In genomic region chr9:135468866-135469521, GRCh38 we compare ENCODE assay signal across 11 cellular contexts. TPM values are rescaled to one million over a fixed set of nuclear protein-coding genes. Genes with fewer than 3 reads are reported as not detected.
DNase-seq lines count a peak whose midpoint lies in the region; ATAC-seq and TF ChIP-seq lines count a peak whose summit lies in the region.
"Had no signal": no experiment of that assay in that cellular context is flagged by ENCODE, and none has a peak within 500 bp of the region (broad histone marks: within the 10 kb centered on the region; RNA-seq: fewer than 3 reads in every experiment).

No MANE protein-coding gene starts in this region.

- no peaks in the 10 kb centered on the region for H3K9me2 ChIP-seq in SK-N-SH

- no TSS peak for BruUV-seq in Calu3 (replicated peaks; lab: Mats Ljungman, UMichigan)

- no peak for ATAC-seq in lower lobe of right lung
- no peak for ATAC-seq in HG03196 (IDR thresholded peaks at IDR 0.05; ENCODE audit: unreplicated experiment)

- no peaks in the 10 kb centered on the region for H3F3A ChIP-seq in SK-N-SH (replicated peaks; ENCODE audit: insufficient read depth)

- H3K9me3 ChIP-seq in SK-N-SH (no peaks in the 10 kb centered on the region), skeletal muscle satellite cell (replicated peaks; ENCODE audit: low read length) (no peaks in the 10 kb centered on the region), lower lobe of right lung (no peaks in the 10 kb centered on the region)

- H3K36me3 ChIP-seq in SK-N-SH (replicated peaks in 1 of 2; ENCODE audit: control insufficient read depth in 1 of 2, insufficient read depth in 2 of 2, low read length in 1 of 2), result no peaks in the 10 kb centered on the region
- no peaks in the 10 kb centered on the region for H3K36me3 ChIP-seq in skeletal muscle satellite cell (ENCODE audit: insufficient read depth, low read length)
- no peaks in the 10 kb centered on the region for H3K36me3 ChIP-seq in lower lobe of right lung

- H3K27me3 Mint-ChIP-seq in Calu3 (ENCODE audit: unreplicated experiment), result no peaks in the 10 kb centered on the region

- peak overlapping the region in 1 of 2 experiments; percentile 56; a peak in 2 of 4 replicates for H3K27ac ChIP-seq in SK-N-SH (ENCODE audit: low read depth in 2 of 2, low read length in 1 of 2)
- no peak overlapping the region for H3K27ac ChIP-seq in lower lobe of right lung

- H3K27me3 ChIP-seq in SK-N-SH (ENCODE audit: insufficient read depth), result no peaks in the 10 kb centered on the region
- peaks cover 3% of the 10 kb centered on the region for H3K27me3 ChIP-seq in skeletal muscle satellite cell (ENCODE audit: control insufficient read depth, insufficient read depth, low read length)
- no peaks in the 10 kb centered on the region for H3K27me3 ChIP-seq in lower lobe of right lung (ENCODE audit: low read depth)

- H3K9ac ChIP-seq in SK-N-SH, result no peak overlapping the region
- H3K9ac ChIP-seq in skeletal muscle satellite cell (ENCODE audit: low read depth, low read length), result no peak overlapping the region

- DNase-seq in Calu3, result peak; percentile 35
- DNase-seq in SK-N-SH, result peak; percentile 57
- DNase-seq in activated naive CD4-positive, alpha-beta T cell treated with anti-CD3 and anti-CD28 coated beads, Interleukin-2, amount 50 U/mL, for 16 hours, result peak; percentile 32
- DNase-seq in NCI-H1694 (lab: John Stamatoyannopoulos, UW), result no peak
- DNase-seq in lower lobe of right lung, result no peak
- DNase-seq in DMS153 treated with DMSO at 0.1 percent for 48 hours (lab: John Stamatoyannopoulos, UW; ENCODE audit: unreplicated experiment), result no peak
- DNase-seq: GDM1 had no signal

- H3K4me2 ChIP-seq in SK-N-SH (peak overlapping the region; percentile 60; the same call in 1 of the 2 replicates), skeletal muscle satellite cell (ENCODE audit: low read length) (peak overlapping the region; percentile 72)

- H3K27ac Mint-ChIP-seq in Calu3 (ENCODE audit: unreplicated experiment), result peak overlapping the region; percentile 17

- peak overlapping the region; percentile 50 for H3K4me3 Mint-ChIP-seq in Calu3 (ENCODE audit: low read depth, unreplicated experiment)

- POLR2A ChIA-PET in SK-N-SH (lab: Yijun Ruan, JAX), result no interaction called here

- CTCF ChIA-PET in Calu3 (lab: Charles Lee) (no interaction called here), SK-N-SH (lab: Yijun Ruan, JAX) (interaction anchor here (1.0 kb wide), 1 partner anchor 54 kb away, joined by 3 read pairs; no protein-coding TSS in a partner anchor)

- no peaks in the 10 kb centered on the region for H3K4me1 Mint-ChIP-seq in Calu3 (ENCODE audit: low read depth, unreplicated experiment)

- TF ChIP-seq EP300 in SK-N-SH (IDR thresholded peaks at IDR 0.05; ENCODE audit: borderline replicate concordance in 1 of 2, low read depth in 1 of 2, low read length in 1 of 2), result peak in 1 of 2 experiments; percentile 25; a peak in 1 of 4 replicates

- TF ChIP-seq RAD21 in SK-N-SH (IDR thresholded peaks at IDR 0.05; ENCODE audit: low read length), result no peak

- intact Hi-C loops in Calu3 (cut with micrococcal nuclease; ENCODE audit: unreplicated experiment) (no loop called here), lower lobe of right lung (cut with DNase I) (no loop called here)

- H4K20me1 ChIP-seq in SK-N-SH (ENCODE audit: insufficient read depth), result no peaks in the 10 kb centered on the region

- H3K4me1 ChIP-seq in SK-N-SH (ENCODE audit: control insufficient read depth in 1 of 2, insufficient read depth in 2 of 2, low read depth in 1 of 2, low read length in 1 of 2) (peaks cover 0 to 10% of the 10 kb centered on the region in 2 experiments; a peak in 1 of 4 replicates), skeletal muscle satellite cell (ENCODE audit: control insufficient read depth, insufficient read depth, low read length) (peaks cover 11% of the 10 kb centered on the region), lower lobe of right lung (no peaks in the 10 kb centered on the region)

- H3K36me3 Mint-ChIP-seq in Calu3 (ENCODE audit: insufficient read depth, unreplicated experiment), result no peaks in the 10 kb centered on the region

- H2AFZ ChIP-seq in SK-N-SH (ENCODE audit: low read depth), result peak overlapping the region; percentile 59; the same call in 1 of the 2 replicates

- no peak for TF ChIP-seq CTCF in Calu3 (IDR thresholded peaks at IDR 0.05; ENCODE audit: unreplicated experiment)
- no peak for TF ChIP-seq CTCF in SK-N-SH (IDR thresholded peaks at IDR 0.05)
- TF ChIP-seq CTCF in lower lobe of right lung (IDR thresholded peaks at IDR 0.05), result no peak

- H3K79me2 ChIP-seq in SK-N-SH (ENCODE audit: insufficient read depth), result no peaks in the 10 kb centered on the region

- WGBS in SK-N-SH (ENCODE audit: low lambda C conversion rate), result 44% methylated on average over 10 of the region's 16 CpGs

- no peaks in the 10 kb centered on the region for H3K9me3 Mint-ChIP-seq in Calu3 (ENCODE audit: low read depth, unreplicated experiment)

- no peak overlapping the region; a peak in 1 of 4 replicates for H3K4me3 ChIP-seq in SK-N-SH (ENCODE audit: low read depth in 2 of 2, low read length in 1 of 2)
- H3K4me3 ChIP-seq in skeletal muscle satellite cell (ENCODE audit: low read length), result peak overlapping the region; percentile 33
- H3K4me3 ChIP-seq in lower lobe of right lung, result no peak overlapping the region

TF ChIP-seq in SK-N-SH, 30 proteins besides CTCF, POLR2A, EP300 and RAD21 (continues in another document):
- TF ChIP-seq ZBTB33 (IDR thresholded peaks at IDR 0.05; ENCODE audit: borderline replicate concordance, low read depth) (no peak), ELF1 (IDR thresholded peaks at IDR 0.05) (no peak), RCOR1 (IDR thresholded peaks at IDR 0.05; ENCODE audit: low read length) (no peak), FOXM1 (IDR thresholded peaks at IDR 0.05; ENCODE audit: low read depth) (no peak), NFIC (IDR thresholded peaks at IDR 0.05; ENCODE audit: borderline replicate concordance) (no peak), MEF2A (IDR thresholded peaks at IDR 0.05; ENCODE audit: borderline replicate concordance, low read depth) (no peak), NRF1 (IDR thresholded peaks at IDR 0.05; ENCODE audit: low read depth, low read length) (no peak), GATA2 (CRISPR knock-in tag; IDR thresholded peaks at IDR 0.05) (peak; percentile 76), POLR2AphosphoS5 (IDR thresholded peaks at IDR 0.05; ENCODE audit: low read depth, low read length) (no peak)
- TF ChIP-seq, protein P1, sequence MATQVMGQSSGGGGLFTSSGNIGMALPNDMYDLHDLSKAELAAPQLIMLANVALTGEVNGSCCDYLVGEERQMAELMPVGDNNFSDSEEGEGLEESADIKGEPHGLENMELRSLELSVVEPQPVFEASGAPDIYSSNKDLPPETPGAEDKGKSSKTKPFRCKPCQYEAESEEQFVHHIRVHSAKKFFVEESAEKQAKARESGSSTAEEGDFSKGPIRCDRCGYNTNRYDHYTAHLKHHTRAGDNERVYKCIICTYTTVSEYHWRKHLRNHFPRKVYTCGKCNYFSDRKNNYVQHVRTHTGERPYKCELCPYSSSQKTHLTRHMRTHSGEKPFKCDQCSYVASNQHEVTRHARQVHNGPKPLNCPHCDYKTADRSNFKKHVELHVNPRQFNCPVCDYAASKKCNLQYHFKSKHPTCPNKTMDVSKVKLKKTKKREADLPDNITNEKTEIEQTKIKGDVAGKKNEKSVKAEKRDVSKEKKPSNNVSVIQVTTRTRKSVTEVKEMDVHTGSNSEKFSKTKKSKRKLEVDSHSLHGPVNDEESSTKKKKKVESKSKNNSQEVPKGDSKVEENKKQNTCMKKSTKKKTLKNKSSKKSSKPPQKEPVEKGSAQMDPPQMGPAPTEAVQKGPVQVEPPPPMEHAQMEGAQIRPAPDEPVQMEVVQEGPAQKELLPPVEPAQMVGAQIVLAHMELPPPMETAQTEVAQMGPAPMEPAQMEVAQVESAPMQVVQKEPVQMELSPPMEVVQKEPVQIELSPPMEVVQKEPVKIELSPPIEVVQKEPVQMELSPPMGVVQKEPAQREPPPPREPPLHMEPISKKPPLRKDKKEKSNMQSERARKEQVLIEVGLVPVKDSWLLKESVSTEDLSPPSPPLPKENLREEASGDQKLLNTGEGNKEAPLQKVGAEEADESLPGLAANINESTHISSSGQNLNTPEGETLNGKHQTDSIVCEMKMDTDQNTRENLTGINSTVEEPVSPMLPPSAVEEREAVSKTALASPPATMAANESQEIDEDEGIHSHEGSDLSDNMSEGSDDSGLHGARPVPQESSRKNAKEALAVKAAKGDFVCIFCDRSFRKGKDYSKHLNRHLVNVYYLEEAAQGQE (IDR thresholded peaks at IDR 0.05; ENCODE audit: low read depth, low read length), result no peak

RNA-seq across cellular contexts. Expression of gene PPP1R26, which starts 10.6 kb away (rescaled TPM):
- total RNA-seq in Calu3 (2022) (32.1 and 35.1 TPM in 2 replicates), lower lobe of right lung (22.8 TPM)
- 18.6 and 20.1 TPM in 2 replicates for polyA plus RNA-seq in SK-N-SH (2012; rRNA removed)
- 11.6 and 16.6 TPM in 2 replicates for polyA plus RNA-seq in SK-N-SH (2012; cell fraction: cytosol; rRNA removed)
- polyA plus RNA-seq in SK-N-SH (2012; cell fraction: nucleus; rRNA removed), result 31.3 and 32.1 TPM in 2 replicates
- total RNA-seq in skeletal muscle satellite cell (2012; rRNA removed), result 7.9 and 8.9 TPM in 2 replicates

RNA-seq across cellular contexts. Expression of gene MRPS2, which starts 31.5 kb away (rescaled TPM):
- 31.9 and 37.7 TPM in 2 replicates for total RNA-seq in Calu3 (2022)
- 113 and 116 TPM in 2 replicates for polyA plus RNA-seq in SK-N-SH (2012; rRNA removed)
- 36.6 and 76.5 TPM in 2 replicates for polyA plus RNA-seq in SK-N-SH (2012; cell fraction: cytosol; rRNA removed)
- 59.4 and 94.1 TPM in 2 replicates for polyA plus RNA-seq in SK-N-SH (2012; cell fraction: nucleus; rRNA removed)
- 26.6 and 32.8 TPM in 2 replicates for total RNA-seq in skeletal muscle satellite cell (2012; rRNA removed)
- 21.9 TPM for total RNA-seq in lower lobe of right lung

RNA-seq across cellular contexts. Expression of gene LCN1, which starts 52.2 kb away (rescaled TPM):
- total RNA-seq in Calu3 (2022) (not detected in 2 replicates), lower lobe of right lung (not detected)
- polyA plus RNA-seq in SK-N-SH (2012; rRNA removed), result not detected in 2 replicates
- polyA plus RNA-seq in SK-N-SH (2012; cell fraction: cytosol; rRNA removed), result not detected in 2 replicates
- not detected in 2 replicates for polyA plus RNA-seq in SK-N-SH (2012; cell fraction: nucleus; rRNA removed)
- total RNA-seq in skeletal muscle satellite cell (2012; rRNA removed), result not detected in 2 replicates
- total RNA-seq: epithelial cell of proximal tubule had no signal
- polyA plus RNA-seq: neural cell had no signal

Comparison
In these comparisons a context has a peak if more than half of its experiments do, and no peak if none do; other contexts are left out.
1. DNase-seq: peak in Calu3 (single experiment), SK-N-SH (single experiment) and activated naive CD4-positive, alpha-beta T cell treated with anti-CD3 and anti-CD28 coated beads, Interleukin-2, amount 50 U/mL, for 16 hours (single experiment); none in NCI-H1694 (single experiment), lower lobe of right lung (single experiment) and DMS153 treated with DMSO at 0.1 percent for 48 hours (single experiment).